Comparison of ENCODE assay signal across 8 cellular contexts in genomic region chr16:58734459-58734787, GRCh38. TPM values are rescaled to one million over a fixed set of nuclear protein-coding genes. Genes with fewer than 3 reads are reported as not detected.
DNase-seq lines count a peak whose midpoint lies in the region; ATAC-seq, FAIRE-seq and TF ChIP-seq lines count a peak whose summit lies in the region.

No MANE protein-coding gene starts in this region.

- H4K91ac ChIP-seq in H1 (replicated peaks; ENCODE audit: insufficient read length, low read length): no peak overlapping the region

- H3K56ac ChIP-seq in H1 (replicated peaks; ENCODE audit: insufficient read length, low read depth, low read length): no peak overlapping the region

- H3F3A ChIP-seq in OCI-LY1 (ENCODE audit: insufficient read depth, low read length): no peaks in the 10 kb centered on the region

- H3K9me3 ChIP-seq in CD4-positive, alpha-beta memory T cell (ENCODE audit: control insufficient read depth in 1 of 2, low read length in 2 of 2): no peaks in the 10 kb centered on the region
- H3K9me3 ChIP-seq in OCI-LY1 (ENCODE audit: low read length) (no peaks in the 10 kb centered on the region), H1 (ENCODE audit: insufficient read depth in 2 of 2, low read depth in 1 of 2, low read length in 1 of 2) (no peaks in the 10 kb centered on the region), neutrophil (no peaks in the 10 kb centered on the region)

- 45% methylated on average over 8 of the region's 8 CpGs; no CpG with 5 or more reads in 1 of the 2 experiments for WGBS in H1 (ENCODE audit: extremely low coverage in 1 of 2, insufficient coverage in 1 of 2, insufficient read length in 1 of 2, insufficient replicate concordance in 2 of 2, low coverage in 1 of 2, low lambda C conversion rate in 2 of 2, missing lambda C conversion rate in 1 of 2), 2 experiments

- H3K27ac Mint-ChIP-seq in CD4-positive, alpha-beta memory T cell: peak overlapping the region; percentile 57 to 97 (median 94)

- peak overlapping the region; percentile 94 to 99 (median 98) for H3K4me3 Mint-ChIP-seq in CD4-positive, alpha-beta memory T cell

- no peak overlapping the region for H4K8ac ChIP-seq in H1 (ENCODE audit: extremely low read depth, insufficient read depth, low read length)

- H3K9ac ChIP-seq in OCI-LY1 (ENCODE audit: low read length) (peak overlapping the region; percentile 86; the same call in 1 of the 2 replicates), H1 (replicated peaks in 1 of 4; ENCODE audit: extremely low read depth in 1 of 4, low read depth in 3 of 4, low read length in 3 of 4) (peak overlapping the region in 2 of 4 experiments; percentile 79 to 84; a peak in 2 of 7 replicates)

- peaks cover 2% of the 10 kb centered on the region; the same call in 1 of the 2 replicates for H3K79me1 ChIP-seq in H1 (ENCODE audit: low read depth, low read length)

- H3K9me3 Mint-ChIP-seq in CD4-positive, alpha-beta memory T cell: no peaks in the 10 kb centered on the region

- H3K36me3 ChIP-seq in CD4-positive, alpha-beta memory T cell (ENCODE audit: insufficient read depth, low read length): no peaks in the 10 kb centered on the region
- H3K36me3 ChIP-seq in OCI-LY1 (ENCODE audit: insufficient read depth, low read length) (no peaks in the 10 kb centered on the region; the same call in 1 of the 2 replicates), H1 (ENCODE audit: control insufficient read depth in 2 of 4, insufficient read depth in 4 of 4, low read length in 3 of 4) (peaks cover 0 to 13% (median 0%) of the 10 kb centered on the region in 4 experiments; a peak in 1 of 8 replicates), neutrophil (no peaks in the 10 kb centered on the region)

- H2BK12ac ChIP-seq in H1 (ENCODE audit: low read depth, low read length): no peak overlapping the region

- no peak for TF ChIP-seq CTCF in OCI-LY1 (IDR thresholded peaks at IDR 0.05; ENCODE audit: low read length)
- TF ChIP-seq CTCF in H1 (IDR thresholded peaks at IDR 0.05; ENCODE audit: control extremely low read depth in 1 of 3, insufficient read depth in 1 of 3, low read depth in 1 of 3, low read length in 3 of 3): no peak
- TF ChIP-seq CTCF in neutrophil (IDR thresholded peaks at IDR 0.05): no peak
- no peak for TF ChIP-seq CTCF in GM10266 (IDR thresholded peaks at IDR 0.05; ENCODE audit: control insufficient read depth, insufficient read depth, low read depth, missing control alignments)

- no peaks in the 10 kb centered on the region for H3K9me2 ChIP-seq in OCI-LY1 (ENCODE audit: low read depth, low read length)

- no peak overlapping the region for H4K5ac ChIP-seq in H1 (ENCODE audit: insufficient read length, low read depth, low read length)

- H3K27ac ChIP-seq in CD4-positive, alpha-beta memory T cell (ENCODE audit: low read depth, low read length): peak overlapping the region; percentile 72
- H3K27ac ChIP-seq in OCI-LY1 (ENCODE audit: low read depth, low read length, poor library complexity, severe bottlenecking) (no peak overlapping the region), H1 (ENCODE audit: low read depth, low read length) (no peak overlapping the region), neutrophil (peak overlapping the region; percentile 59)

- no peaks in the 10 kb centered on the region for H3K27me3 Mint-ChIP-seq in CD4-positive, alpha-beta memory T cell

- H3K23me2 ChIP-seq in H1 (ENCODE audit: low read depth, low read length): peaks cover 6% of the 10 kb centered on the region

- H3K23ac ChIP-seq in H1 (ENCODE audit: insufficient read length): no peak overlapping the region

- POLR2A ChIA-PET in CD4-positive, alpha-beta memory T cell (lab: Charles Lee; ENCODE audit: partially characterized antibody): interaction anchor here (0.7 kb wide), 1 partner anchor 22 kb away, joined by 3 read pairs; no protein-coding TSS in a partner anchor
- POLR2A ChIA-PET in H1 (lab: Charles Lee; ENCODE audit: partially characterized antibody): interaction anchor here (0.6 to 1.4 kb wide), 5 partner anchors 11 to 398 kb away, joined by 3 to 4 read pairs (median 3); partner anchors contain the start of gene SLC38A7

- H2BK120ac ChIP-seq in H1 (replicated peaks; ENCODE audit: low read depth, low read length): no peak overlapping the region

- H2AK5ac ChIP-seq in H1 (ENCODE audit: low read depth, low read length): no peak overlapping the region

- H2AFZ ChIP-seq in OCI-LY1 (ENCODE audit: low read length) (no peak overlapping the region), H1 (ENCODE audit: low read length) (0 out of 2 replicates have a peak overlapping the region, but pooled peaks have one; percentile 84)

- no peak overlapping the region for H3K14ac ChIP-seq in H1 (ENCODE audit: insufficient read length)

- H2BK5ac ChIP-seq in H1 (ENCODE audit: low read depth, low read length): peak overlapping the region; percentile 4; the same call in 1 of the 2 replicates

- TF ChIP-seq EP300 in H1 (IDR thresholded peaks at IDR 0.05; ENCODE audit: borderline replicate concordance in 1 of 2, low read depth in 2 of 2, low read length in 2 of 2): no peak

- H3K4me3 ChIP-seq in CD4-positive, alpha-beta memory T cell (ENCODE audit: low read length in 2 of 2): peak overlapping the region in 1 of 2 donors; percentile 86
- H3K4me3 ChIP-seq in OCI-LY1 (ENCODE audit: low read depth, low read length, poor library complexity, severe bottlenecking): peak overlapping the region; percentile 86
- peak overlapping the region in 3 of 4 experiments; percentile 89 to 90 (median 89); a peak in 5 of 8 replicates for H3K4me3 ChIP-seq in H1 (ENCODE audit: extremely low read depth in 1 of 4, insufficient read depth in 2 of 4, low read depth in 3 of 4, low read length in 4 of 4)
- peak overlapping the region; percentile 69 to 78 for H3K4me3 ChIP-seq in neutrophil (ENCODE audit: low read depth in 1 of 2, low read length in 1 of 2)

- CTCF ChIA-PET in CD4-positive, alpha-beta memory T cell (lab: Charles Lee; ENCODE audit: partially characterized antibody): interaction anchor here (0.6 to 1.5 kb wide), 6 partner anchors 9 to 204 kb away, joined by 3 to 12 read pairs (median 4); no protein-coding TSS in a partner anchor
- CTCF ChIA-PET in H1 (lab: Charles Lee; ENCODE audit: partially characterized antibody): interaction anchor here (0.7 to 2.4 kb wide), 5 partner anchors 11 to 26 kb away, joined by 3 to 9 read pairs (median 4); no protein-coding TSS in a partner anchor

- intact Hi-C loops in CD4-positive, alpha-beta memory T cell (cut with micrococcal nuclease): loop anchor here (1.0 kb wide), 3 partner anchors 22 to 104 kb away; partner anchors contain the start of gene SLC38A7

- no peak for ATAC-seq in HG02571 (IDR thresholded peaks at IDR 0.05; ENCODE audit: unreplicated experiment)

- peak overlapping the region; percentile 44 for H3K4me2 ChIP-seq in OCI-LY1 (ENCODE audit: low read length)
- H3K4me2 ChIP-seq in H1 (ENCODE audit: insufficient read depth in 1 of 2, low read depth in 2 of 2, low read length in 2 of 2): peak overlapping the region in 1 of 2 experiments; percentile 57; a peak in 2 of 4 replicates

- peaks cover 37% of the 10 kb centered on the region for H3K4me1 ChIP-seq in CD4-positive, alpha-beta memory T cell (ENCODE audit: insufficient read depth, low read length)
- peaks cover 45% of the 10 kb centered on the region for H3K4me1 ChIP-seq in OCI-LY1 (ENCODE audit: insufficient read depth, low read length, severe bottlenecking)
- H3K4me1 ChIP-seq in H1 (replicated peaks in 1 of 4; ENCODE audit: control insufficient read depth in 3 of 4, insufficient read depth in 4 of 4, low read length in 3 of 4): peaks cover 0 to 8% (median 2%) of the 10 kb centered on the region in 4 experiments; a peak in 3 of 7 replicates
- peaks cover 9 to 13% of the 10 kb centered on the region in 2 experiments for H3K4me1 ChIP-seq in neutrophil (ENCODE audit: control insufficient read depth in 1 of 2, insufficient read depth in 1 of 2, low read depth in 1 of 2, low read length in 1 of 2)

- no peak for DNase-seq in CD4-positive, alpha-beta memory T cell
- DNase-seq in H1 (ENCODE audit: low read depth in 1 of 2, low spot score in 2 of 2): no peak
- DNase-seq in ACHN: no peak
- no peak for DNase-seq in GM10266 (ENCODE audit: extremely low spot score)
- DNase-seq in SIG-M5 (lab: John Stamatoyannopoulos, UW): no peak

- H3K36me3 Mint-ChIP-seq in CD4-positive, alpha-beta memory T cell: peaks cover 0 to 10% of the 10 kb centered on the region in 2 donors

- in situ Hi-C loops in ACHN (cut with HindIII; ENCODE audit: low pct_ligation_motif_present, low pct_unique_long_range_greater_than_20kb, low sequenced_read_pairs): no loop called here

- H4K20me1 ChIP-seq in OCI-LY1 (ENCODE audit: insufficient read depth, low read length) (no peaks in the 10 kb centered on the region), H1 (replicated peaks in 1 of 2; ENCODE audit: control insufficient read depth in 1 of 2, insufficient read depth in 2 of 2, low read length in 2 of 2) (peaks cover 2 to 5% of the 10 kb centered on the region in 2 experiments)

- no peak overlapping the region for H3K4ac ChIP-seq in H1 (replicated peaks; ENCODE audit: insufficient read length, low read depth, low read length)

- no peak overlapping the region for H3K18ac ChIP-seq in H1 (ENCODE audit: extremely low read depth, low read length)

- TF ChIP-seq POLR2A in H1 (IDR thresholded peaks at IDR 0.05; ENCODE audit: control extremely low read depth in 1 of 2, low read depth in 2 of 2, low read length in 2 of 2): 0 out of 3 replicates have a peak, but pooled peaks of 1 of the 2 experiments have one; percentile 6

- no peak overlapping the region for H2BK20ac ChIP-seq in H1 (ENCODE audit: low read length)

- H2BK15ac ChIP-seq in H1 (ENCODE audit: low read length): peak overlapping the region; percentile 13; the same call in 1 of the 2 replicates

- H3K27me3 ChIP-seq in CD4-positive, alpha-beta memory T cell (ENCODE audit: insufficient read depth, low read length): no peaks in the 10 kb centered on the region
- H3K27me3 ChIP-seq in OCI-LY1 (ENCODE audit: insufficient read depth, low read length): no peaks in the 10 kb centered on the region
- H3K27me3 ChIP-seq in H1 (replicated peaks in 1 of 4; ENCODE audit: control insufficient read depth in 3 of 4, extremely low read depth in 1 of 4, insufficient read depth in 3 of 4, low read length in 3 of 4): no peaks in the 10 kb centered on the region
- H3K27me3 ChIP-seq in neutrophil: peaks cover 10% of the 10 kb centered on the region

- peaks cover 24 to 43% (median 34%) of the 10 kb centered on the region in 4 donors for H3K4me1 Mint-ChIP-seq in CD4-positive, alpha-beta memory T cell

- TF ChIP-seq RAD21 in H1 (IDR thresholded peaks at IDR 0.05 in 1 of 2, conservative IDR thresholded peaks at IDR 0.05 in 1 of 2; ENCODE audit: low read depth in 2 of 2, low read length in 2 of 2): no peak

- H3K79me2 ChIP-seq in OCI-LY1 (ENCODE audit: insufficient read depth, low read length) (peaks cover 34% of the 10 kb centered on the region), H1 (ENCODE audit: control insufficient read depth in 1 of 2, insufficient read depth in 2 of 2, low read length in 2 of 2) (peaks cover 4 to 40% of the 10 kb centered on the region in 2 experiments)

- no peak for FAIRE-seq in H1 (lab: Jason Lieb, UNC)

RNA-seq across cellular contexts. Expression of gene GOT2, which starts 0.3 kb away (rescaled TPM):
- total RNA-seq in CD4-positive, alpha-beta memory T cell: 10 to 100 TPM; 37.1 to 42.4 TPM
- 100 to 1,000 TPM in 1 of 2 donors, 10 to 100 TPM in 1; 86.3 to 113 TPM for polyA plus RNA-seq in CD4-positive, alpha-beta memory T cell
- total RNA-seq in H1 (2021; fragmentation: NEBNext Ultra II Directional; extraction: Animal tissue kit (Norgen Biotek cat#: 25700)): 218 and 223 TPM in 2 replicates
- polyA plus RNA-seq in H1 (2011; rRNA removed): 62.9 and 69.2 TPM in 2 replicates
- polyA plus RNA-seq in H1 (2011; cell fraction: cytosol; rRNA removed): 71.8 TPM
- 75.4 TPM for polyA plus RNA-seq in H1 (2011; cell fraction: nucleus; rRNA removed)
- 163 to 178 TPM (median 171 TPM) in 4 replicates for polyA plus RNA-seq in H1 (2012, experiment 1 of 2)
- polyA plus RNA-seq in H1 (2012, experiment 2 of 2): 179 TPM
- polyA plus RNA-seq in H1 (2013, experiment 1 of 2): 135 TPM
- 128 TPM for polyA plus RNA-seq in H1 (2013, experiment 2 of 2)
- polyA minus RNA-seq in H1 (2011; rRNA and poly(A)+ RNA removed): 95.2 and 112 TPM in 2 replicates
- 169 TPM for polyA minus RNA-seq in H1 (2011; cell fraction: cytosol; rRNA and poly(A)+ RNA removed)
- 60.1 TPM for polyA minus RNA-seq in H1 (2011; cell fraction: nucleus; rRNA and poly(A)+ RNA removed)

RNA-seq across cellular contexts. Expression of gene SLC38A7, which starts 49.9 kb away (rescaled TPM):
- 10 to 100 TPM; 11.4 to 13.8 TPM for total RNA-seq in CD4-positive, alpha-beta memory T cell
- 1 to 10 TPM; 3.5 to 6.7 TPM for polyA plus RNA-seq in CD4-positive, alpha-beta memory T cell
- total RNA-seq in H1 (2021; fragmentation: NEBNext Ultra II Directional; extraction: Animal tissue kit (Norgen Biotek cat#: 25700)): 26.7 and 29.6 TPM in 2 replicates
- polyA plus RNA-seq in H1 (2011; rRNA removed): 25.4 and 28.0 TPM in 2 replicates
- polyA plus RNA-seq in H1 (2011; cell fraction: cytosol; rRNA removed): 17.5 TPM
- polyA plus RNA-seq in H1 (2011; cell fraction: nucleus; rRNA removed): 30.4 TPM
- polyA plus RNA-seq in H1 (2012, experiment 1 of 2): 24.0 to 27.8 TPM (median 27.0 TPM) in 4 replicates
- polyA plus RNA-seq in H1 (2012, experiment 2 of 2): 24.8 TPM
- polyA plus RNA-seq in H1 (2013, experiment 1 of 2): 26.2 TPM
- 27.8 TPM for polyA plus RNA-seq in H1 (2013, experiment 2 of 2)
- 39.4 and 49.0 TPM in 2 replicates for polyA minus RNA-seq in H1 (2011; rRNA and poly(A)+ RNA removed)
- 21.8 TPM for polyA minus RNA-seq in H1 (2011; cell fraction: cytosol; rRNA and poly(A)+ RNA removed)
- 37.0 TPM for polyA minus RNA-seq in H1 (2011; cell fraction: nucleus; rRNA and poly(A)+ RNA removed)

Comparison
In these comparisons a context has a peak if more than half of its experiments do, and no peak if none do; other contexts are left out.
1. H3K27ac ChIP-seq: peak in CD4-positive, alpha-beta memory T cell (single experiment) and neutrophil (single experiment); none in OCI-LY1 (single experiment) and H1 (single experiment).